11 cellular contexts compared by ENCODE assay signal in genomic region chr1:185608166-185608565, GRCh38.
DNase-seq lines count a peak whose midpoint lies in the region; ATAC-seq and TF ChIP-seq lines count a peak whose summit lies in the region.
"Had no signal": no experiment of that assay in that cellular context is flagged by ENCODE, and none has a peak within 500 bp of the region (broad histone marks: within the 10 kb centered on the region; RNA-seq: fewer than 3 reads in every experiment).

No MANE protein-coding gene starts in this region.

- DNase-seq in amniotic epithelial cell (ENCODE audit: low read depth) (peak; percentile 18), T-helper 1 cell (no peak), WERI-Rb-1 (no peak), adrenal gland (no peak)
- DNase-seq: activated CD4-positive, alpha-beta T cell treated with anti-CD3 and anti-CD28 coated beads for 1 hour; endodermal cell; RPMI8226 had no signal

- H3K27me3 ChIP-seq in WERI-Rb-1 (ENCODE audit: insufficient read depth, low read depth, severe bottlenecking) (no peaks in the 10 kb centered on the region), adrenal gland (no peaks in the 10 kb centered on the region)

- H3K9me3 ChIP-seq in WERI-Rb-1 (ENCODE audit: severe bottlenecking): no peaks in the 10 kb centered on the region
- no peaks in the 10 kb centered on the region for H3K9me3 ChIP-seq in adrenal gland (replicated peaks in 1 of 3)

- intact Hi-C loops in adrenal gland (cut with DNase I): no loop called here

- no peaks in the 10 kb centered on the region for H3K4me1 ChIP-seq in adrenal gland (replicated peaks in 1 of 2)

- H3K4me3 ChIP-seq in WERI-Rb-1 (ENCODE audit: low read depth, low read length): no peak overlapping the region
- H3K4me3 ChIP-seq in adrenal gland: no peak overlapping the region

- TF ChIP-seq POLR2A in adrenal gland (IDR thresholded peaks at IDR 0.05): no peak

- H3K36me3 ChIP-seq in WERI-Rb-1: no peaks in the 10 kb centered on the region
- H3K36me3 ChIP-seq in adrenal gland (replicated peaks in 1 of 2): no peaks in the 10 kb centered on the region

- no peak for TF ChIP-seq CTCF in WERI-Rb-1 (IDR thresholded peaks at IDR 0.05; ENCODE audit: low read depth, low read length)
- no peak for TF ChIP-seq CTCF in adrenal gland (IDR thresholded peaks at IDR 0.05)

- ATAC-seq in GM18517 (IDR thresholded peaks at IDR 0.05; ENCODE audit: unreplicated experiment) (peak; percentile 78), GM21529 (IDR thresholded peaks at IDR 0.05; ENCODE audit: unreplicated experiment) (peak; percentile 73), HG03139 (IDR thresholded peaks at IDR 0.05; ENCODE audit: unreplicated experiment) (peak; percentile 72), HG02970 (IDR thresholded peaks at IDR 0.05; ENCODE audit: low FRiP score, unreplicated experiment) (no peak)

- WGBS in adrenal gland, 4 donors: 78 to 82% (median 81%) methylated on average over 5 of the region's 5 CpGs

- H3K27ac ChIP-seq in WERI-Rb-1: no peak overlapping the region
- no peak overlapping the region for H3K27ac ChIP-seq in adrenal gland
